20 cellular contexts compared by ENCODE assay signal in genomic region chr11:74450318-74450717, GRCh38.
"Had no signal": no experiment of that assay in that cellular context is flagged by ENCODE, and none has a peak within 500 bp of the region (broad histone marks: within the 10 kb centered on the region; RNA-seq: fewer than 3 reads in every experiment).

No MANE protein-coding gene starts in this region.

- H3K36me3 ChIP-seq: heart left ventricle, pancreas, right lobe of liver, suprapubic skin, thyroid gland had no signal

- H3K9me3 ChIP-seq: heart left ventricle, mucosa of descending colon, pancreas, right lobe of liver, suprapubic skin, thyroid gland had no signal

- H3K27ac ChIP-seq: coronary artery, dorsolateral prefrontal cortex, heart left ventricle, pancreas, right lobe of liver, suprapubic skin, thyroid gland had no signal

- H3K36me3 Mint-ChIP-seq: natural killer cell; stimulated activated effector memory CD8-positive, alpha-beta T cell treated with anti-CD3 and anti-CD28 coated beads, Interleukin-12 subunit alpha, Interleukin-12 subunit beta, amount 100 ng/mL, for 72 hours; type B pancreatic cell had no signal

- H3K27me3 ChIP-seq: dorsolateral prefrontal cortex, pancreas, right lobe of liver, thyroid gland had no signal

- H3K4me1 ChIP-seq: right lobe of liver had no signal

- DNase-seq: dorsolateral prefrontal cortex; effector CD8-positive, alpha-beta T cell; foreskin melanocyte; heart left ventricle; hippocampal formation; mammary epithelial cell; mucosa of descending colon; natural killer cell; pancreas; right lobe of liver; stimulated activated CD4-positive, alpha-beta T cell treated with anti-CD3 and anti-CD28 coated beads, Interleukin-4, amount 100 ng/mL, for 1 hour; stimulated activated CD8-positive, alpha-beta memory T cell treated with anti-CD3 and anti-CD28 coated beads, Interleukin-4, amount 100 ng/mL, for 48 hours; stimulated activated naive CD8-positive, alpha-beta T cell treated with anti-CD3 and anti-CD28 coated beads, Interleukin-15, Interleukin-2, amounts not matched to agents 100 U/mL and 50 U/mL, for 24 hours; thyroid gland had no signal

- H3K4me3 Mint-ChIP-seq: natural killer cell; neural crest cell; stimulated activated effector memory CD8-positive, alpha-beta T cell treated with anti-CD3 and anti-CD28 coated beads, Interleukin-12 subunit alpha, Interleukin-12 subunit beta, amount 100 ng/mL, for 72 hours; type B pancreatic cell had no signal

- ATAC-seq: mucosa of descending colon; stimulated activated effector memory CD8-positive, alpha-beta T cell treated with anti-CD3 and anti-CD28 coated beads, Interleukin-12 subunit alpha, Interleukin-12 subunit beta, amount 100 ng/mL, for 72 hours; stimulated activated naive CD8-positive, alpha-beta T cell treated with anti-CD3 and anti-CD28 coated beads, Interleukin-15, Interleukin-2, amounts not matched to agents 100 U/mL and 50 U/mL, for 24 hours had no signal

- H3K9me3 Mint-ChIP-seq: natural killer cell; neural crest cell; stimulated activated effector memory CD8-positive, alpha-beta T cell treated with anti-CD3 and anti-CD28 coated beads, Interleukin-12 subunit alpha, Interleukin-12 subunit beta, amount 100 ng/mL, for 72 hours; type B pancreatic cell had no signal

- H3K4me1 Mint-ChIP-seq: neural crest cell had no signal

- H3K4me3 ChIP-seq: coronary artery, dorsolateral prefrontal cortex, heart left ventricle, mucosa of descending colon, pancreas, right lobe of liver, suprapubic skin, thyroid gland had no signal

- H3K27ac Mint-ChIP-seq: natural killer cell; progenitor cell of endocrine pancreas; stimulated activated effector memory CD8-positive, alpha-beta T cell treated with anti-CD3 and anti-CD28 coated beads, Interleukin-12 subunit alpha, Interleukin-12 subunit beta, amount 100 ng/mL, for 72 hours; type B pancreatic cell had no signal
